In genomic region chr1:156485984-156486383, GRCh38 we compare ENCODE assay signal across 21 cellular contexts. TPM values are rescaled to one million over a fixed set of nuclear protein-coding genes. Genes with fewer than 3 reads are reported as not detected.
DNase-seq lines count a peak whose midpoint lies in the region; ATAC-seq and TF ChIP-seq lines count a peak whose summit lies in the region.
"Had no signal": no experiment of that assay in that cellular context is flagged by ENCODE, and none has a peak within 500 bp of the region (broad histone marks: within the 10 kb centered on the region; RNA-seq: fewer than 3 reads in every experiment).

No MANE protein-coding gene starts in this region.

- no peaks in the 10 kb centered on the region for H3K9me3 Mint-ChIP-seq in activated naive CD8-positive, alpha-beta T cell treated with anti-CD3 and anti-CD28 coated beads for 36 hours
- no peaks in the 10 kb centered on the region for H3K9me3 Mint-ChIP-seq in activated naive CD8-positive, alpha-beta T cell treated with anti-CD3 and anti-CD28 coated beads, Interleukin-2, amount 50 U/mL, for 24 hours
- H3K9me3 Mint-ChIP-seq in activated B cell treated with CpG ODN at 0.5 μM for 24 hours: no peaks in the 10 kb centered on the region
- H3K9me3 Mint-ChIP-seq: activated CD4-positive, alpha-beta T cell treated with anti-CD3 and anti-CD28 coated beads, Interleukin-2, amount 10 ng/mL, durations not matched to agents 24 days and 14 days; neural progenitor cell had no signal

- no peaks in the 10 kb centered on the region for H3K27me3 Mint-ChIP-seq in activated naive CD8-positive, alpha-beta T cell treated with anti-CD3 and anti-CD28 coated beads for 36 hours
- H3K27me3 Mint-ChIP-seq in activated naive CD8-positive, alpha-beta T cell treated with anti-CD3 and anti-CD28 coated beads, Interleukin-2, amount 50 U/mL, for 24 hours: no peaks in the 10 kb centered on the region
- H3K27me3 Mint-ChIP-seq in activated B cell treated with CpG ODN at 0.5 μM for 24 hours: no peaks in the 10 kb centered on the region
- H3K27me3 Mint-ChIP-seq: activated CD4-positive, alpha-beta T cell treated with anti-CD3 and anti-CD28 coated beads, Interleukin-2, amount 10 ng/mL, durations not matched to agents 24 days and 14 days had no signal

- in situ Hi-C loops in G401 (cut with HindIII; ENCODE audit: low sequenced_read_pairs): no loop called here

- H3K4me1 Mint-ChIP-seq in activated naive CD8-positive, alpha-beta T cell treated with anti-CD3 and anti-CD28 coated beads for 36 hours: peaks cover 74% of the 10 kb centered on the region
- peaks cover 74% of the 10 kb centered on the region for H3K4me1 Mint-ChIP-seq in activated naive CD8-positive, alpha-beta T cell treated with anti-CD3 and anti-CD28 coated beads, Interleukin-2, amount 50 U/mL, for 24 hours
- peaks cover 95% of the 10 kb centered on the region for H3K4me1 Mint-ChIP-seq in activated B cell treated with CpG ODN at 0.5 μM for 24 hours

- CTCF ChIA-PET in activated B cell treated with CpG ODN at 0.5 μM for 24 hours (lab: Charles Lee): interaction anchor here (0.9 to 1.6 kb wide), 3 partner anchors 16 to 100 kb away, joined by 4 to 8 read pairs (median 4); no protein-coding TSS in a partner anchor

- H3K27ac ChIP-seq in layer of hippocampus (ENCODE audit: low read depth, low read length) (peak overlapping the region; percentile 12), temporal lobe (ENCODE audit: low read depth, low read length) (peak overlapping the region; percentile 37)
- H3K27ac ChIP-seq: neural progenitor cell, RWPE1, vagina had no signal

- no peak for ATAC-seq in activated naive CD8-positive, alpha-beta T cell treated with anti-CD3 and anti-CD28 coated beads, Interleukin-2, amount 50 U/mL, for 24 hours
- no peak for ATAC-seq in activated B cell treated with CpG ODN at 0.5 μM for 24 hours (ENCODE audit: low read depth)
- ATAC-seq in GM19395 (IDR thresholded peaks at IDR 0.05; ENCODE audit: unreplicated experiment): no peak

- peak overlapping the region; percentile 12 for H3K27ac Mint-ChIP-seq in activated naive CD8-positive, alpha-beta T cell treated with anti-CD3 and anti-CD28 coated beads for 36 hours
- no peak overlapping the region for H3K27ac Mint-ChIP-seq in activated naive CD8-positive, alpha-beta T cell treated with anti-CD3 and anti-CD28 coated beads, Interleukin-2, amount 50 U/mL, for 24 hours
- H3K27ac Mint-ChIP-seq in activated B cell treated with CpG ODN at 0.5 μM for 24 hours: peak overlapping the region; percentile 74
- H3K27ac Mint-ChIP-seq: neural progenitor cell had no signal

- POLR2A ChIA-PET in activated B cell treated with CpG ODN at 0.5 μM for 24 hours (lab: Charles Lee): interaction anchor here (0.7 to 22.2 kb wide), 2 partner anchors 13 to 14 kb away, joined by 6 to 1179 read pairs; partner anchors contain the start of gene MEF2D

- no peak for TF ChIP-seq CTCF in activated B cell treated with CpG ODN at 0.5 μM for 24 hours (IDR thresholded peaks at IDR 0.05)

- no peak for DNase-seq in activated naive CD8-positive, alpha-beta T cell treated with anti-CD3 and anti-CD28 coated beads for 36 hours
- DNase-seq in activated naive CD8-positive, alpha-beta T cell treated with anti-CD3 and anti-CD28 coated beads, Interleukin-2, amount 50 U/mL, for 24 hours: no peak
- DNase-seq in activated B cell treated with CpG ODN at 0.5 μM for 24 hours (no peak), DMS153 (lab: John Stamatoyannopoulos, UW) (no peak), G401 (ENCODE audit: low spot score) (no peak)
- DNase-seq: ACHN; activated CD4-positive, alpha-beta T cell treated with anti-CD3 and anti-CD28 coated beads, Interleukin-2, amount 10 ng/mL, durations not matched to agents 24 days and 14 days; activated naive CD4-positive, alpha-beta T cell treated with anti-CD3 and anti-CD28 coated beads, Interleukin-2, amount 50 U/mL, for 16 hours; COR-L47; cortex of kidney; foreskin fibroblast; KG1; NCI-H2029 treated with DMSO at 0.1 percent for 48 hours; NCI-H510A; stimulated activated CD4-positive, alpha-beta T cell treated with anti-CD3 and anti-CD28 coated beads, Interleukin-4, amount 100 ng/mL, for 4 hours had no signal

- H3K4me3 Mint-ChIP-seq in activated naive CD8-positive, alpha-beta T cell treated with anti-CD3 and anti-CD28 coated beads for 36 hours: no peak overlapping the region
- H3K4me3 Mint-ChIP-seq in activated naive CD8-positive, alpha-beta T cell treated with anti-CD3 and anti-CD28 coated beads, Interleukin-2, amount 50 U/mL, for 24 hours: no peak overlapping the region
- H3K4me3 Mint-ChIP-seq in activated B cell treated with CpG ODN at 0.5 μM for 24 hours: no peak overlapping the region
- H3K4me3 Mint-ChIP-seq: activated CD4-positive, alpha-beta T cell treated with anti-CD3 and anti-CD28 coated beads, Interleukin-2, amount 10 ng/mL, durations not matched to agents 24 days and 14 days; neural progenitor cell had no signal

- intact Hi-C loops in activated B cell treated with CpG ODN at 0.5 μM for 24 hours (cut with micrococcal nuclease): no loop called here

- no peaks in the 10 kb centered on the region for H3K27me3 ChIP-seq in layer of hippocampus (ENCODE audit: control insufficient read depth, insufficient read depth, low read length)
- H3K27me3 ChIP-seq: neural progenitor cell, vagina had no signal

- H3K36me3 Mint-ChIP-seq in activated naive CD8-positive, alpha-beta T cell treated with anti-CD3 and anti-CD28 coated beads for 36 hours: peaks cover 15% of the 10 kb centered on the region
- peaks cover 18% of the 10 kb centered on the region for H3K36me3 Mint-ChIP-seq in activated naive CD8-positive, alpha-beta T cell treated with anti-CD3 and anti-CD28 coated beads, Interleukin-2, amount 50 U/mL, for 24 hours (ENCODE audit: low read depth)
- peaks cover 44% of the 10 kb centered on the region for H3K36me3 Mint-ChIP-seq in activated B cell treated with CpG ODN at 0.5 μM for 24 hours (ENCODE audit: low read depth)

RNA-seq across cellular contexts. Expression of gene MEF2D, which starts 14.6 kb away (rescaled TPM):
- total RNA-seq in activated naive CD8-positive, alpha-beta T cell treated with anti-CD3 and anti-CD28 coated beads for 36 hours: 10 to 100 TPM; 25.7 to 27.8 TPM
- 101 and 114 TPM in 2 replicates for total RNA-seq in activated B cell treated with CpG ODN at 0.5 μM for 24 hours
- 6.9 TPM for total RNA-seq in temporal lobe
- 5.5 and 7.3 TPM in 2 replicates for total RNA-seq in G401 (2014; rRNA removed; shearing (Covaris generic))
